6 cellular contexts compared by ENCODE assay signal in the genomic region with DNA sequence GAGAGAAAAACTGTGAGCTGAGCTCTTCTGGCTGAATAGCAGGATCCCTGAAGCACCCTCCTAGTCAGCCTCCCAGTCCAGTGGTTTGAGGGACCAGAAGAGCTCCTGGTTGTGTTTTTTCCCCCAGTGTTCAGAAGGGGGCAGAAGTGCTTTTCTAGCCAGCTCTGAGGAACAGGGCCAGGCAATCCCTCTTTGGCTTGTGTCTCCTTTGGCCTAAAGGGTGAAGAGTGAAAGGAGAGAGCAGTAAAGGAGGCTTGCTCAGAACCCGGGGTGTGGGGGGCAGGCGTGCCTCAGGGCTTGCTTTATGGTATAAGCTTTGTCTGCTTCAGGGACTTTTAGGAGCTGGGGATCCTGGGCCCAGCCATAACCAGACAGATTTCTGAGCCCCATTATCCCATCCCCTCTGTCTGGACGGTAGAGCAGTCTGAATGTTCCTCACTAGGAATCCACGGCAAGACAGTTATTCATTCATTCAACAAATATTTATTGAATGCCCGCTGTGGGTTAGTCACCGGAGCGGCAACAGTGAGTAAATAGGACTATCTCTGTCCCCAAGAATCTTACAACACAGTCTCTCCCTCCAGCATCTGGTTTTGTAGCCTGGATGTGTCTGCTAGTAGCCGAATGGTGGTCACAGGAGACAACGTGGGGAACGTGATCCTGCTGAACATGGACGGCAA. TPM values are rescaled to one million over a fixed set of nuclear protein-coding genes. Genes with fewer than 3 reads are reported as not detected.
DNase-seq lines count a peak whose midpoint lies in the region; ATAC-seq and TF ChIP-seq lines count a peak whose summit lies in the region.

No MANE protein-coding gene starts in this region.

- no peaks in the 10 kb centered on the region for H3K9me3 Mint-ChIP-seq in brain

- peaks cover 26% of the 10 kb centered on the region for H3K36me3 Mint-ChIP-seq in brain

- H3K4me1 Mint-ChIP-seq in brain: no peaks in the 10 kb centered on the region

- H3K27ac Mint-ChIP-seq in brain: peak overlapping the region in 3 of 5 experiments; percentile 59 to 90 (median 64)

- TF ChIP-seq CTCF in brain (conservative IDR thresholded peaks at IDR 0.05): peak in 1 of 2 experiments; percentile 29

- intact Hi-C loops in Right ventricle myocardium inferior (cut with DNase I): no loop called here
- intact Hi-C loops in cardiac septum (cut with DNase I): no loop called here

- ATAC-seq in Right ventricle myocardium inferior: peak; percentile 78
- ATAC-seq in HG02642 (IDR thresholded peaks at IDR 0.05; ENCODE audit: poor library complexity, unreplicated experiment): no peak

- DNase-seq in Right ventricle myocardium inferior (ENCODE audit: missing footprints) (no peak), cardiac septum (ENCODE audit: low spot score) (no peak), pons (ENCODE audit: low spot score) (peak; percentile 46), NCI-H1417 (lab: John Stamatoyannopoulos, UW) (no peak)

- no peak overlapping the region for H3K4me3 Mint-ChIP-seq in brain

- H3K27me3 Mint-ChIP-seq in brain: no peaks in the 10 kb centered on the region

RNA-seq across cellular contexts. Expression of gene ACP2, which starts 14.5 kb away (rescaled TPM):
- total RNA-seq in Right ventricle myocardium inferior (21.2 TPM), cardiac septum (17.3 TPM)
- 25.9 TPM for polyA plus RNA-seq in brain (ENCODE audit: insufficient read depth, low read depth, low replicate concordance)

RNA-seq across cellular contexts. Expression of gene DDB2, which starts 19.4 kb away (rescaled TPM):
- total RNA-seq in Right ventricle myocardium inferior (10.3 TPM), cardiac septum (13.9 TPM)
- polyA plus RNA-seq in brain (ENCODE audit: insufficient read depth, low read depth, low replicate concordance): 16.2 TPM

RNA-seq across cellular contexts. Expression of gene NR1H3, which starts 23.7 kb away (rescaled TPM):
- total RNA-seq in Right ventricle myocardium inferior (22.3 TPM), cardiac septum (7.1 TPM)
- 14.3 TPM for polyA plus RNA-seq in brain (ENCODE audit: insufficient read depth, low read depth, low replicate concordance)

RNA-seq across cellular contexts. Expression of gene MADD, which starts 35.8 kb away (rescaled TPM):
- total RNA-seq in Right ventricle myocardium inferior (40.2 TPM), cardiac septum (33.1 TPM)
- 58.9 TPM for polyA plus RNA-seq in brain (ENCODE audit: insufficient read depth, low read depth, low replicate concordance)

RNA-seq across cellular contexts. Expression of gene PACSIN3, which starts 47.9 kb away (rescaled TPM):
- total RNA-seq in Right ventricle myocardium inferior (177 TPM), cardiac septum (295 TPM)
- 14.3 TPM for polyA plus RNA-seq in brain (ENCODE audit: insufficient read depth, low read depth, low replicate concordance)
